In genomic region chr11:64664236-64664880, GRCh38 we compare ENCODE assay signal across 10 cellular contexts. TPM values are rescaled to one million over a fixed set of nuclear protein-coding genes. Genes with fewer than 3 reads are reported as not detected.
DNase-seq lines count a peak whose midpoint lies in the region; ATAC-seq, FAIRE-seq and TF ChIP-seq lines count a peak whose summit lies in the region.
"Not testable (repeated sequence)": the region's sequence is repeated elsewhere in the genome, so short reads cannot be mapped to it uniquely, and the experiment has no call there.
"Had no signal": no experiment of that assay in that cellular context is flagged by ENCODE, and none has a peak within 500 bp of the region (broad histone marks: within the 10 kb centered on the region; RNA-seq: fewer than 3 reads in every experiment).

No MANE protein-coding gene starts in this region.

- 84 to 91% (median 88%) methylated on average over 15 of the region's 15 CpGs for WGBS in psoas muscle, 3 donors

- not testable (repeated sequence) for H3K4me3 ChIP-seq in fibroblast of villous mesenchyme (ENCODE audit: low read depth, low read length); kidney (ENCODE audit: low read length in 2 of 2); osteoblast (ENCODE audit: insufficient read depth, low read length); psoas muscle

- H3K27ac ChIP-seq in kidney (ENCODE audit: low read depth in 2 of 2, low read length in 2 of 2) (peak overlapping the region in 1 of 2 donors; percentile 45), osteoblast (ENCODE audit: low read depth, low read length) (peak overlapping the region; percentile 1)
- not testable (repeated sequence) for H3K27ac ChIP-seq in psoas muscle

- TF ChIP-seq CTCF in CD14-positive monocyte (IDR thresholded peaks at IDR 0.05); fibroblast of villous mesenchyme (IDR thresholded peaks at IDR 0.05; ENCODE audit: insufficient read depth, low read depth, low read length); kidney (IDR thresholded peaks at IDR 0.05; ENCODE audit: borderline replicate concordance, extremely low read depth, insufficient read depth); osteoblast (IDR thresholded peaks at IDR 0.05; ENCODE audit: extremely low read depth, low read depth, low read length); psoas muscle (IDR thresholded peaks at IDR 0.05): not testable (repeated sequence)

- not testable (repeated sequence) for H3K9me3 Mint-ChIP-seq in CD14-positive monocyte

- peak overlapping the region; percentile 47 to 90 (median 82) for H3K27ac Mint-ChIP-seq in CD14-positive monocyte

- not testable (repeated sequence) for H3K36me3 ChIP-seq in kidney (ENCODE audit: control insufficient read depth in 1 of 2, insufficient read depth in 2 of 2, low read length in 2 of 2); osteoblast (ENCODE audit: insufficient read depth, low read length); psoas muscle (ENCODE audit: insufficient read depth in 1 of 2, low read depth in 1 of 2)

- ATAC-seq in psoas muscle: not testable (repeated sequence)

- peak; percentile 21 for FAIRE-seq in endometrium (lab: Jason Lieb, UNC)
- not testable (repeated sequence) for FAIRE-seq in kidney (lab: Jason Lieb, UNC)

- not testable (repeated sequence) for H2AFZ ChIP-seq in osteoblast (ENCODE audit: low read length)

- not testable (repeated sequence) for H4K20me1 ChIP-seq in osteoblast (ENCODE audit: insufficient read depth, low read length)

- not testable (repeated sequence) for H3K9ac ChIP-seq in kidney (ENCODE audit: low read length in 2 of 2)

- not testable (repeated sequence) for DNase-seq in CD14-positive monocyte (ENCODE audit: low spot score)
- DNase-seq in fibroblast of villous mesenchyme (ENCODE audit: low read depth) (peak; percentile 76), kidney (peak; percentile 91), osteoblast (ENCODE audit: insufficient read length, low spot score, missing footprints) (peak; percentile 87), psoas muscle (peak; percentile 27 to 65), stromal cell of bone marrow (ENCODE audit: low read depth) (peak; percentile 81)

- peaks cover 11% of the 10 kb centered on the region for H3K79me2 ChIP-seq in osteoblast (ENCODE audit: insufficient read depth, low read length)

- H3K27me3 ChIP-seq in osteoblast (ENCODE audit: insufficient read depth, low read length): peaks cover 14% of the 10 kb centered on the region
- H3K27me3 ChIP-seq in psoas muscle (ENCODE audit: insufficient read depth in 3 of 3, low read length in 2 of 3): not testable (repeated sequence)

- peaks cover 39% of the 10 kb centered on the region for H3K4me1 Mint-ChIP-seq in CD14-positive monocyte

- intact Hi-C loops in CD14-positive monocyte (cut with micrococcal nuclease); kidney (cut with DNase I); psoas muscle (cut with DNase I): not testable (repeated sequence)

- H3K4me3 Mint-ChIP-seq in CD14-positive monocyte: peak overlapping the region in 1 of 2 donors; percentile 71

- not testable (repeated sequence) for H3K4me1 ChIP-seq in kidney (ENCODE audit: control insufficient read depth in 1 of 2, insufficient read depth in 1 of 2, low read depth in 1 of 2, low read length in 2 of 2); psoas muscle
- H3K4me1 ChIP-seq in osteoblast (ENCODE audit: insufficient read depth, low read length): peaks cover 23% of the 10 kb centered on the region

- H3K27me3 Mint-ChIP-seq in CD14-positive monocyte (ENCODE audit: low read depth in 3 of 3): not testable (repeated sequence)

- H3K4me2 ChIP-seq in osteoblast (ENCODE audit: insufficient read depth, low read length): not testable (repeated sequence)

- not testable (repeated sequence) for H3K9me3 ChIP-seq in kidney (ENCODE audit: control insufficient read depth in 1 of 2, low read length in 2 of 2); osteoblast (ENCODE audit: low read depth, low read length); psoas muscle

- H3K36me3 Mint-ChIP-seq in CD14-positive monocyte: not testable (repeated sequence)

RNA-seq across cellular contexts. Expression of gene NRXN2, which starts 58.6 kb away (rescaled TPM):
- not detected for polyA plus RNA-seq in CD14-positive monocyte
- total RNA-seq in fibroblast of villous mesenchyme: 2.6 and 5.2 TPM in 2 replicates
- 13.3 TPM for total RNA-seq in kidney
- 22.0 TPM for polyA plus RNA-seq in kidney (ENCODE audit: insufficient read depth, low read depth, low replicate concordance)
- 62.5 and 90.1 TPM in 2 replicates for total RNA-seq in osteoblast
- 1 to 10 TPM; 1.4 to 5.2 (median 3.5) TPM for total RNA-seq in psoas muscle
- polyA plus RNA-seq in psoas muscle: 1 to 10 TPM in 1 of 3 donors, under 1 TPM in 2; 0.44 to 1.9 (median 0.60) TPM
- polyA plus RNA-seq: CD4-positive, alpha-beta memory T cell; CD4-positive, CD25-positive, alpha-beta regulatory T cell; CD8-positive, alpha-beta memory T cell had no signal
